ENCODE assay signal across 25 cellular contexts in genomic region chr5:181236954-181237641, GRCh38. TPM values are rescaled to one million over a fixed set of nuclear protein-coding genes. Genes with fewer than 3 reads are reported as not detected.
DNase-seq lines count a peak whose midpoint lies in the region; ATAC-seq and TF ChIP-seq lines count a peak whose summit lies in the region.
"Had no signal": no experiment of that assay in that cellular context is flagged by ENCODE, and none has a peak within 500 bp of the region (broad histone marks: within the 10 kb centered on the region; RNA-seq: fewer than 3 reads in every experiment).

No MANE protein-coding gene starts in this region.

- no peaks in the 10 kb centered on the region for H3K27me3 Mint-ChIP-seq in activated naive CD4-positive, alpha-beta T cell treated with anti-CD3 and anti-CD28 coated beads for 36 hours (ENCODE audit: low read depth)
- H3K27me3 Mint-ChIP-seq in brain, result no peaks in the 10 kb centered on the region
- H3K27me3 Mint-ChIP-seq: activated naive CD8-positive, alpha-beta T cell treated with anti-CD3 and anti-CD28 coated beads, Interleukin-2, amount 10 ng/mL, durations not matched to agents 7 days and 5 days had no signal

- peaks cover 0 to 37% (median 7%) of the 10 kb centered on the region in 3 donors for H3K4me1 ChIP-seq in gastroesophageal sphincter

- H3K4me3 Mint-ChIP-seq in activated naive CD4-positive, alpha-beta T cell treated with anti-CD3 and anti-CD28 coated beads for 36 hours, result no peak overlapping the region
- peak overlapping the region in 1 of 5 experiments; percentile 40 for H3K4me3 Mint-ChIP-seq in brain
- H3K4me3 Mint-ChIP-seq in stimulated activated effector memory CD8-positive, alpha-beta T cell treated with anti-CD3 and anti-CD28 coated beads, Interleukin-12 subunit alpha, Interleukin-12 subunit beta, amount 100 ng/mL, for 72 hours, result no peak overlapping the region
- H3K4me3 Mint-ChIP-seq: activated naive CD8-positive, alpha-beta T cell treated with anti-CD3 and anti-CD28 coated beads, Interleukin-2, amount 10 ng/mL, durations not matched to agents 7 days and 5 days had no signal

- H3K27ac Mint-ChIP-seq in activated naive CD4-positive, alpha-beta T cell treated with anti-CD3 and anti-CD28 coated beads for 36 hours, result peak overlapping the region; percentile 33
- peak overlapping the region in 1 of 2 donors; percentile 77 for H3K27ac Mint-ChIP-seq in activated naive CD4-positive, alpha-beta T cell treated with anti-CD3 and anti-CD28 coated beads, Interleukin-2, amount 50 U/mL, for 72 hours
- H3K27ac Mint-ChIP-seq in brain, result peak overlapping the region in 3 of 5 experiments; percentile 28 to 92 (median 86)
- H3K27ac Mint-ChIP-seq in stimulated activated effector memory CD8-positive, alpha-beta T cell treated with anti-CD3 and anti-CD28 coated beads, Interleukin-12 subunit alpha, Interleukin-12 subunit beta, amount 100 ng/mL, for 72 hours, result peak overlapping the region; percentile 32
- H3K27ac Mint-ChIP-seq: activated naive CD8-positive, alpha-beta T cell treated with anti-CD3 and anti-CD28 coated beads, Interleukin-2, amount 10 ng/mL, durations not matched to agents 7 days and 5 days had no signal

- H3K4me3 ChIP-seq in NB4 (ENCODE audit: low read depth, low read length) (no peak overlapping the region), gastroesophageal sphincter (no peak overlapping the region)
- H3K4me3 ChIP-seq: coronary artery, heart left ventricle, mucosa of descending colon, spleen, upper lobe of right lung had no signal

- H3K36me3 ChIP-seq in gastroesophageal sphincter, result peaks cover 0 to 100% of the 10 kb centered on the region in 2 donors

- peaks cover 67% of the 10 kb centered on the region for H3K36me3 Mint-ChIP-seq in activated naive CD4-positive, alpha-beta T cell treated with anti-CD3 and anti-CD28 coated beads for 36 hours (ENCODE audit: low read depth)
- peaks cover 32 to 46% of the 10 kb centered on the region in 2 donors for H3K36me3 Mint-ChIP-seq in activated naive CD4-positive, alpha-beta T cell treated with anti-CD3 and anti-CD28 coated beads, Interleukin-2, amount 50 U/mL, for 72 hours
- peaks cover 85% of the 10 kb centered on the region for H3K36me3 Mint-ChIP-seq in brain
- H3K36me3 Mint-ChIP-seq in stimulated activated effector memory CD8-positive, alpha-beta T cell treated with anti-CD3 and anti-CD28 coated beads, Interleukin-12 subunit alpha, Interleukin-12 subunit beta, amount 100 ng/mL, for 72 hours, result peaks cover 100% of the 10 kb centered on the region

- no peak overlapping the region for H3K27ac ChIP-seq in gastroesophageal sphincter
- H3K27ac ChIP-seq: coronary artery, heart left ventricle, upper lobe of right lung had no signal

- TF ChIP-seq POLR2A in NB4 (IDR thresholded peaks at IDR 0.05; ENCODE audit: extremely low read depth, insufficient read length) (no peak), gastroesophageal sphincter (IDR thresholded peaks at IDR 0.05) (no peak)

- no peak for ATAC-seq in activated naive CD4-positive, alpha-beta T cell treated with anti-CD3 and anti-CD28 coated beads, Interleukin-2, amount 50 U/mL, for 72 hours
- ATAC-seq in stimulated activated effector memory CD8-positive, alpha-beta T cell treated with anti-CD3 and anti-CD28 coated beads, Interleukin-12 subunit alpha, Interleukin-12 subunit beta, amount 100 ng/mL, for 72 hours, result no peak
- ATAC-seq in gastroesophageal sphincter (no peak), HG03039 (IDR thresholded peaks at IDR 0.05; ENCODE audit: unreplicated experiment) (no peak)
- ATAC-seq: heart left ventricle, mucosa of descending colon, upper lobe of right lung had no signal

- intact Hi-C loops in activated naive CD4-positive, alpha-beta T cell treated with anti-CD3 and anti-CD28 coated beads for 36 hours (cut with micrococcal nuclease), result no loop called here

- no peaks in the 10 kb centered on the region for H3K27me3 ChIP-seq in gastroesophageal sphincter
- H3K27me3 ChIP-seq: heart left ventricle, spleen, upper lobe of right lung had no signal

- CTCF ChIA-PET in activated naive CD4-positive, alpha-beta T cell treated with anti-CD3 and anti-CD28 coated beads for 36 hours (lab: Charles Lee), result interaction anchor here (1.0 kb wide), 1 partner anchor 10 kb away, joined by 6 read pairs; no protein-coding TSS in a partner anchor

- WGBS in gastroesophageal sphincter (ENCODE audit: low coverage in 1 of 2), 2 donors, result 83% methylated on average over 4 to 6 of the region's 10 CpGs

- no peaks in the 10 kb centered on the region for H3K9me3 Mint-ChIP-seq in activated naive CD4-positive, alpha-beta T cell treated with anti-CD3 and anti-CD28 coated beads for 36 hours
- H3K9me3 Mint-ChIP-seq in activated naive CD4-positive, alpha-beta T cell treated with anti-CD3 and anti-CD28 coated beads, Interleukin-2, amount 50 U/mL, for 72 hours, result no peaks in the 10 kb centered on the region
- H3K9me3 Mint-ChIP-seq in brain, result peaks cover 0 to 2% (median 0%) of the 10 kb centered on the region in 5 experiments
- H3K9me3 Mint-ChIP-seq in stimulated activated effector memory CD8-positive, alpha-beta T cell treated with anti-CD3 and anti-CD28 coated beads, Interleukin-12 subunit alpha, Interleukin-12 subunit beta, amount 100 ng/mL, for 72 hours, result no peaks in the 10 kb centered on the region
- H3K9me3 Mint-ChIP-seq: activated naive CD8-positive, alpha-beta T cell treated with anti-CD3 and anti-CD28 coated beads, Interleukin-2, amount 10 ng/mL, durations not matched to agents 7 days and 5 days had no signal

- H3K9me3 ChIP-seq in gastroesophageal sphincter, result no peaks in the 10 kb centered on the region
- H3K9me3 ChIP-seq: heart left ventricle, mucosa of descending colon, spleen, upper lobe of right lung had no signal

- DNase-seq in activated naive CD4-positive, alpha-beta T cell treated with anti-CD3 and anti-CD28 coated beads for 36 hours, result no peak
- DNase-seq in activated naive CD4-positive, alpha-beta T cell treated with anti-CD3 and anti-CD28 coated beads, Interleukin-2, amount 50 U/mL, for 72 hours (ENCODE audit: low spot score in 2 of 2), result no peak
- DNase-seq in NB4 (ENCODE audit: low read depth), result peak; percentile 16
- no peak for DNase-seq in stimulated activated effector memory CD8-positive, alpha-beta T cell treated with anti-CD3 and anti-CD28 coated beads, Interleukin-12 subunit alpha, Interleukin-12 subunit beta, amount 100 ng/mL, for 72 hours (ENCODE audit: low spot score in 2 of 2)
- DNase-seq in NOMO-1 treated with DMSO at 0.1 percent for 48 hours (lab: John Stamatoyannopoulos, UW; ENCODE audit: unreplicated experiment), result no peak
- DNase-seq: ACHN; activated CD4-positive, alpha-beta T cell treated with anti-CD3 and anti-CD28 coated beads, Interleukin-2, amount 50 U/mL, for 1 hour; activated naive CD8-positive, alpha-beta T cell treated with anti-CD3 and anti-CD28 coated beads, Interleukin-2, amount 10 ng/mL, durations not matched to agents 7 days and 5 days; C1 segment of cervical spinal cord; KG1; mucosa of descending colon; NCI-H187 treated with DMSO at 0.1 percent for 48 hours; NCI-H226; NCI-H82; OCI-M1; SHP77 treated with DMSO at 0.1 percent for 48 hours; spleen; stimulated activated CD4-positive, alpha-beta T cell treated with anti-CD3 and anti-CD28 coated beads, Interleukin-4, amount 100 ng/mL, for 24 hours; T-helper 1 cell; upper lobe of right lung had no signal

- TF ChIP-seq CTCF in NB4 (IDR thresholded peaks at IDR 0.05; ENCODE audit: low read depth, low read length), result no peak
- no peak for TF ChIP-seq CTCF in brain (conservative IDR thresholded peaks at IDR 0.05)
- no peak for TF ChIP-seq CTCF in gastroesophageal sphincter (IDR thresholded peaks at IDR 0.05)

- H3K4me1 Mint-ChIP-seq in activated naive CD4-positive, alpha-beta T cell treated with anti-CD3 and anti-CD28 coated beads for 36 hours (ENCODE audit: low read depth), result peaks cover 44% of the 10 kb centered on the region
- H3K4me1 Mint-ChIP-seq in brain, result peaks cover 37% of the 10 kb centered on the region
- peaks cover 44% of the 10 kb centered on the region for H3K4me1 Mint-ChIP-seq in stimulated activated effector memory CD8-positive, alpha-beta T cell treated with anti-CD3 and anti-CD28 coated beads, Interleukin-12 subunit alpha, Interleukin-12 subunit beta, amount 100 ng/mL, for 72 hours

- TF ChIP-seq EP300 in gastroesophageal sphincter (IDR thresholded peaks at IDR 0.05), result no peak

RNA-seq across cellular contexts. Expression of gene RACK1, which starts 6.6 kb away (rescaled TPM):
- 1,000 to 10,000 TPM; 3,176 to 3,362 TPM for total RNA-seq in activated naive CD4-positive, alpha-beta T cell treated with anti-CD3 and anti-CD28 coated beads for 36 hours
- 1,000 to 10,000 TPM; 2,392 to 2,665 TPM for total RNA-seq in activated naive CD4-positive, alpha-beta T cell treated with anti-CD3 and anti-CD28 coated beads, Interleukin-2, amount 50 U/mL, for 72 hours
- polyA plus RNA-seq in brain (ENCODE audit: insufficient read depth, low read depth, low replicate concordance), result 2,812 TPM
- total RNA-seq in gastroesophageal sphincter, result 1,000 to 10,000 TPM; 1,300 to 1,812 (median 1,580) TPM

RNA-seq across cellular contexts. Expression of gene TRIM41, which starts 14.0 kb away (rescaled TPM):
- 10 to 100 TPM; 36.5 to 37.3 TPM for total RNA-seq in activated naive CD4-positive, alpha-beta T cell treated with anti-CD3 and anti-CD28 coated beads for 36 hours
- 10 to 100 TPM; 33.1 to 36.4 TPM for total RNA-seq in activated naive CD4-positive, alpha-beta T cell treated with anti-CD3 and anti-CD28 coated beads, Interleukin-2, amount 50 U/mL, for 72 hours
- 33.0 TPM for polyA plus RNA-seq in brain (ENCODE audit: insufficient read depth, low read depth, low replicate concordance)
- total RNA-seq in gastroesophageal sphincter, result 10 to 100 TPM in 3 of 4 donors, 1 to 10 TPM in 1; 9.7 to 17.6 (median 12.1) TPM

RNA-seq across cellular contexts. Expression of gene TRIM52, which starts 23.8 kb away (rescaled TPM):
- total RNA-seq in activated naive CD4-positive, alpha-beta T cell treated with anti-CD3 and anti-CD28 coated beads for 36 hours, result 10 to 100 TPM; 10.5 to 10.9 TPM
- total RNA-seq in activated naive CD4-positive, alpha-beta T cell treated with anti-CD3 and anti-CD28 coated beads, Interleukin-2, amount 50 U/mL, for 72 hours, result 10 to 100 TPM in 1 of 2 donors, 1 to 10 TPM in 1; 9.3 to 15.6 TPM
- polyA plus RNA-seq in brain (ENCODE audit: insufficient read depth, low read depth, low replicate concordance), result 3.1 TPM
- total RNA-seq in gastroesophageal sphincter, result 10 to 100 TPM; 15.9 to 34.7 (median 22.2) TPM

RNA-seq across cellular contexts. Expression of gene TRIM7, which starts 32.1 kb away (rescaled TPM):
- 1 to 10 TPM; 1.6 to 1.8 TPM for total RNA-seq in activated naive CD4-positive, alpha-beta T cell treated with anti-CD3 and anti-CD28 coated beads for 36 hours
- total RNA-seq in activated naive CD4-positive, alpha-beta T cell treated with anti-CD3 and anti-CD28 coated beads, Interleukin-2, amount 50 U/mL, for 72 hours, result 1 to 10 TPM; 4.8 to 7.0 TPM
- 0.22 TPM for polyA plus RNA-seq in brain (ENCODE audit: insufficient read depth, low read depth, low replicate concordance)
- total RNA-seq in gastroesophageal sphincter, result 10 to 100 TPM in 1 of 4 donors, 1 to 10 TPM in 3; 3.0 to 11.0 (median 4.7) TPM
